In the genomic region with DNA sequence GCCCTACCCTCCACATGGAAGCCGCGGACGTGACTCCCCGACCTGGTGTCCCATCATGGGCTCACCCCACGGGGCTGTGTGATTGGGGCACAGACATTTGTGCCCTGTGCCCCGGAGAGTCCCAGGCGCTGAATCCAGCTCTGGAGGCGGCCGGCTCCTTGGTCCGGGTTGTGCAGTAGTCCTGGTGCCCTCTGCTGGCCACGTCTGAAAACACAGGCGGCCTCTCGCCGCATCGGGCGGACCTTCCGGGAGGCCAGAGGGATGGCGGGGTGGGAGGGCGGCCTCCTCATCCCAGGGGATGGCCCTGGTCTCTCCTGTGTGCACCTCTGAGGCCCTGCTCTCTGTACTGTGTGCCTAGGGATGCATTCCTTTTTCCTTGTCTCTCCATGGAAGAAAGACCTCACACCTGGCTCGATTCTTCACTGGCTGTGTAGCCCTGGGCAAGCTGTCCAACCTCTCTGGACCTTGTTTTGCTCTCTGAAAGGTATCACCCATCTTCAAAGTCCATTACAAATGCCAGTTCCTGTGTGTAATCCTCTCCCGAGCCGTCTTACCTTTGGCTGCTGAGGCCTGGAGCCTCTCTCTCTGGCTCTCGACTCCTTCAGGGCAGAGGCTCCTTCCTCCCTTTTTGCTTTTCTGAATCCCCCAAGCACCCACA, we compare ENCODE assay signal across 8 cellular contexts. TPM values are rescaled to one million over a fixed set of nuclear protein-coding genes. Genes with fewer than 3 reads are reported as not detected.
DNase-seq lines count a peak whose midpoint lies in the region; ATAC-seq, FAIRE-seq and TF ChIP-seq lines count a peak whose summit lies in the region.

No MANE protein-coding gene starts in this region.

- peak overlapping the region; percentile 19; the same call in 1 of the 2 replicates for H4K8ac ChIP-seq in H1 (ENCODE audit: extremely low read depth, insufficient read depth, low read length)

- CTCF ChIA-PET in H1 (lab: Charles Lee; ENCODE audit: partially characterized antibody), result interaction anchor here (0.5 to 7.3 kb wide), 51 partner anchors 9 to 596 kb away, joined by 3 to 93 read pairs (median 4); no protein-coding TSS in a partner anchor

- DNase-seq in MV-4-11 (lab: John Stamatoyannopoulos, UW), result peak; percentile 15
- DNase-seq in WERI-Rb-1, result peak; percentile 84
- DNase-seq in H1 (ENCODE audit: low read depth in 1 of 2, low spot score in 2 of 2), result peak in 1 of 2 experiments; percentile 95
- peak; percentile 60 for DNase-seq in medulla oblongata (ENCODE audit: extremely low spot score)
- peak; percentile 66 for DNase-seq in stimulated activated naive CD8-positive, alpha-beta T cell treated with anti-CD3 and anti-CD28 coated beads, Interleukin-15, Interleukin-2, amounts not matched to agents 100 U/mL and 50 U/mL, for 24 hours

- peak overlapping the region; percentile 32 for H4K91ac ChIP-seq in H1 (replicated peaks; ENCODE audit: insufficient read length, low read length)

- 20% methylated on average over 15 of the region's 23 CpGs; no CpG with 5 or more reads in 1 of the 2 experiments for WGBS in H1 (ENCODE audit: extremely low coverage in 1 of 2, insufficient coverage in 1 of 2, insufficient read length in 1 of 2, insufficient replicate concordance in 2 of 2, low coverage in 1 of 2, low lambda C conversion rate in 2 of 2, missing lambda C conversion rate in 1 of 2), 2 experiments

- H3K4me3 ChIP-seq in WERI-Rb-1 (ENCODE audit: low read depth, low read length) (no peak overlapping the region), H1 (ENCODE audit: extremely low read depth in 1 of 4, insufficient read depth in 2 of 4, low read depth in 3 of 4, low read length in 4 of 4) (peak overlapping the region in 2 of 4 experiments; percentile 34 to 52; a peak in 3 of 8 replicates)

- H3K27ac ChIP-seq in 22Rv1 (no peak overlapping the region), WERI-Rb-1 (no peak overlapping the region), H1 (ENCODE audit: low read depth, low read length) (0 out of 2 replicates have a peak overlapping the region, but pooled peaks have one; percentile 48)

- peak overlapping the region; percentile 91; the same call in 1 of the 2 replicates for H2BK12ac ChIP-seq in H1 (ENCODE audit: low read depth, low read length)

- H3K23ac ChIP-seq in H1 (ENCODE audit: insufficient read length), result no peak overlapping the region

- H3K4me2 ChIP-seq in H1 (ENCODE audit: insufficient read depth in 1 of 2, low read depth in 2 of 2, low read length in 2 of 2), result peak overlapping the region; percentile 71 to 85

- H3K36me3 ChIP-seq in WERI-Rb-1, result no peaks in the 10 kb centered on the region
- no peaks in the 10 kb centered on the region for H3K36me3 ChIP-seq in H1 (ENCODE audit: control insufficient read depth in 2 of 4, insufficient read depth in 4 of 4, low read length in 3 of 4)

- no peak overlapping the region for H2AK5ac ChIP-seq in H1 (ENCODE audit: low read depth, low read length)

- H3K4ac ChIP-seq in H1 (replicated peaks; ENCODE audit: insufficient read length, low read depth, low read length), result peak overlapping the region; percentile 46

- H3K56ac ChIP-seq in H1 (replicated peaks; ENCODE audit: insufficient read length, low read depth, low read length), result no peak overlapping the region

- peak overlapping the region; percentile 94 for H2BK20ac ChIP-seq in H1 (ENCODE audit: low read length)

- peak overlapping the region; percentile 25 for H2BK120ac ChIP-seq in H1 (replicated peaks; ENCODE audit: low read depth, low read length)

- H3K14ac ChIP-seq in H1 (ENCODE audit: insufficient read length), result no peak overlapping the region

- no peak for FAIRE-seq in H1 (lab: Jason Lieb, UNC)

- peak overlapping the region; percentile 83 for H3K18ac ChIP-seq in H1 (ENCODE audit: extremely low read depth, low read length)

- H2BK15ac ChIP-seq in H1 (ENCODE audit: low read length), result 0 out of 2 replicates have a peak overlapping the region, but pooled peaks have one; percentile 89

- no peaks in the 10 kb centered on the region for H3K27me3 ChIP-seq in WERI-Rb-1 (ENCODE audit: insufficient read depth, low read depth, severe bottlenecking)
- peaks cover 0 to 5% (median 4%) of the 10 kb centered on the region in 4 experiments; a peak in 4 of 7 replicates for H3K27me3 ChIP-seq in H1 (replicated peaks in 1 of 4; ENCODE audit: control insufficient read depth in 3 of 4, extremely low read depth in 1 of 4, insufficient read depth in 3 of 4, low read length in 3 of 4)

- no peak overlapping the region; a peak in 2 of 7 replicates for H3K9ac ChIP-seq in H1 (replicated peaks in 1 of 4; ENCODE audit: extremely low read depth in 1 of 4, low read depth in 3 of 4, low read length in 3 of 4)

- no peaks in the 10 kb centered on the region for H3K79me1 ChIP-seq in H1 (ENCODE audit: low read depth, low read length)

- H3K4me1 ChIP-seq in H1 (replicated peaks in 1 of 4; ENCODE audit: control insufficient read depth in 3 of 4, insufficient read depth in 4 of 4, low read length in 3 of 4), result peaks cover 13 to 17% (median 15%) of the 10 kb centered on the region in 4 experiments

- TF ChIP-seq POLR2A in H1 (IDR thresholded peaks at IDR 0.05; ENCODE audit: control extremely low read depth in 1 of 2, low read depth in 2 of 2, low read length in 2 of 2), result 0 out of 3 replicates have a peak, but pooled peaks of 1 of the 2 experiments have one; percentile 2

- peaks cover 5% of the 10 kb centered on the region; the same call in 1 of the 2 replicates for H3K23me2 ChIP-seq in H1 (ENCODE audit: low read depth, low read length)

- TF ChIP-seq RAD21 in H1 (IDR thresholded peaks at IDR 0.05 in 1 of 2, conservative IDR thresholded peaks at IDR 0.05 in 1 of 2; ENCODE audit: low read depth in 2 of 2, low read length in 2 of 2), result peak; percentile 81 to 89

- H3K79me2 ChIP-seq in H1 (ENCODE audit: control insufficient read depth in 1 of 2, insufficient read depth in 2 of 2, low read length in 2 of 2), result no peaks in the 10 kb centered on the region

- H4K5ac ChIP-seq in H1 (ENCODE audit: insufficient read length, low read depth, low read length), result no peak overlapping the region

- peak; percentile 88 for ATAC-seq in HG02678 (IDR thresholded peaks at IDR 0.05; ENCODE audit: unreplicated experiment)
- ATAC-seq in stimulated activated naive CD8-positive, alpha-beta T cell treated with anti-CD3 and anti-CD28 coated beads, Interleukin-15, Interleukin-2, amounts not matched to agents 100 U/mL and 50 U/mL, for 24 hours, result peak; percentile 44

- peaks cover 0 to 2% of the 10 kb centered on the region in 2 experiments for H4K20me1 ChIP-seq in H1 (replicated peaks in 1 of 2; ENCODE audit: control insufficient read depth in 1 of 2, insufficient read depth in 2 of 2, low read length in 2 of 2)

- no peak for TF ChIP-seq EP300 in H1 (IDR thresholded peaks at IDR 0.05; ENCODE audit: borderline replicate concordance in 1 of 2, low read depth in 2 of 2, low read length in 2 of 2)

- H3K9me3 ChIP-seq in WERI-Rb-1 (ENCODE audit: severe bottlenecking) (no peaks in the 10 kb centered on the region), H1 (ENCODE audit: insufficient read depth in 2 of 2, low read depth in 1 of 2, low read length in 1 of 2) (no peaks in the 10 kb centered on the region)

- POLR2A ChIA-PET in H1 (lab: Charles Lee; ENCODE audit: partially characterized antibody), result interaction anchor here (0.7 to 1.3 kb wide), 8 partner anchors 9 to 226 kb away, joined by 3 to 4 read pairs (median 3); no protein-coding TSS in a partner anchor

- H2AFZ ChIP-seq in H1 (ENCODE audit: low read length), result peak overlapping the region; percentile 91

- peak; percentile 95 for TF ChIP-seq CTCF in 22Rv1 (IDR thresholded peaks at IDR 0.05)
- TF ChIP-seq CTCF in GM12872 (IDR thresholded peaks at IDR 0.05; ENCODE audit: insufficient read depth, low read depth, low read length), result peak; percentile 83
- peak; percentile 86 for TF ChIP-seq CTCF in WERI-Rb-1 (IDR thresholded peaks at IDR 0.05; ENCODE audit: low read depth, low read length)
- TF ChIP-seq CTCF in H1 (IDR thresholded peaks at IDR 0.05; ENCODE audit: control extremely low read depth in 1 of 3, insufficient read depth in 1 of 3, low read depth in 1 of 3, low read length in 3 of 3), result peak; percentile 84 to 90 (median 85)

- H2BK5ac ChIP-seq in H1 (ENCODE audit: low read depth, low read length), result no peak overlapping the region; the same call in 1 of the 2 replicates

TF ChIP-seq in H1, 55 proteins besides CTCF, POLR2A, EP300 and RAD21 (continues in another document):
- TF ChIP-seq RFX5 (IDR thresholded peaks at IDR 0.05; ENCODE audit: borderline replicate concordance, low read depth, low read length) (no peak), YY1 (IDR thresholded peaks at IDR 0.05; ENCODE audit: low read depth, low read length) (peak; percentile 52; the same call in 1 of the 2 replicates), POLR2AphosphoS5 (IDR thresholded peaks at IDR 0.05; ENCODE audit: low read depth, low read length) (peak; percentile 25; the same call in 1 of the 2 replicates), JUN (IDR thresholded peaks at IDR 0.05; ENCODE audit: low read depth, low read length) (no peak), KDM1A (IDR thresholded peaks at IDR 0.05; ENCODE audit: borderline replicate concordance, low read length) (peak; percentile 47; the same call in 1 of the 2 replicates), BACH1 (IDR thresholded peaks at IDR 0.05; ENCODE audit: low read length) (no peak), USF2 (IDR thresholded peaks at IDR 0.05; ENCODE audit: low read length) (no peak), CEBPB (IDR thresholded peaks at IDR 0.05; ENCODE audit: low read depth, low read length) (no peak)

RNA-seq across cellular contexts. Expression of gene CELF4, which starts 27.6 kb away (rescaled TPM):
- 3.3 and 3.4 TPM in 2 replicates for total RNA-seq in H1 (2021; fragmentation: NEBNext Ultra II Directional; extraction: Animal tissue kit (Norgen Biotek cat#: 25700))
- 1.6 and 2.8 TPM in 2 replicates for polyA plus RNA-seq in H1 (2011; rRNA removed)
- polyA plus RNA-seq in H1 (2011; cell fraction: cytosol; rRNA removed), result 1.6 TPM
- 4.1 TPM for polyA plus RNA-seq in H1 (2011; cell fraction: nucleus; rRNA removed)
- 1.6 to 3.7 TPM (median 2.9 TPM) in 4 replicates for polyA plus RNA-seq in H1 (2012, experiment 1 of 2)
- 1.5 TPM for polyA plus RNA-seq in H1 (2012, experiment 2 of 2)
- 11.9 TPM for polyA plus RNA-seq in H1 (2013, experiment 1 of 2)
- 11.2 TPM for polyA plus RNA-seq in H1 (2013, experiment 2 of 2)
- 0.63 and 0.93 TPM in 2 replicates for polyA minus RNA-seq in H1 (2011; rRNA and poly(A)+ RNA removed)
- polyA minus RNA-seq in H1 (2011; cell fraction: cytosol; rRNA and poly(A)+ RNA removed), result 1.4 TPM
- polyA minus RNA-seq in H1 (2011; cell fraction: nucleus; rRNA and poly(A)+ RNA removed), result 5.7 TPM
